In genomic region chr17:80269405-80269807, GRCh38 we compare ENCODE assay signal across 23 cellular contexts.
"Had no signal": no experiment of that assay in that cellular context is flagged by ENCODE, and none has a peak within 500 bp of the region (broad histone marks: within the 10 kb centered on the region; RNA-seq: fewer than 3 reads in every experiment).

No MANE protein-coding gene starts in this region.

- H3K27me3 ChIP-seq: dorsolateral prefrontal cortex, esophagus squamous epithelium, tibial nerve, upper lobe of right lung, vagina had no signal

- DNase-seq: effector CD4-positive, alpha-beta T cell; esophagus squamous epithelium; foreskin melanocyte; glutamatergic neuron; left ventricle myocardium superior; lower lobe of right lung; naive thymus-derived CD8-positive, alpha-beta T cell; nephron progenitor cell; posterior cingulate gyrus; psoas muscle; stimulated activated CD4-positive, alpha-beta T cell treated with anti-CD3 and anti-CD28 coated beads, Interleukin-15, amount 100 ng/mL, for 24 hours; stimulated activated CD4-positive, alpha-beta T cell treated with anti-CD3 and anti-CD28 coated beads, Interleukin-2, amount 100 ng/mL, for 48 hours; stimulated activated naive B cell treated with anti-CD40 and anti-IgM and Interleukin-4, amounts not matched to agents 10 μg/mL and 1 μg/mL and 100 μg/mL, for 72 hours; upper lobe of right lung had no signal

- H3K4me3 ChIP-seq: dorsolateral prefrontal cortex, esophagus squamous epithelium, lower lobe of right lung, psoas muscle, skin epidermis, thoracic aorta, tibial nerve, upper lobe of right lung, vagina had no signal

- H3K9me3 ChIP-seq: esophagus squamous epithelium, lower lobe of right lung, psoas muscle, thoracic aorta, tibial nerve, upper lobe of right lung, vagina had no signal

- FAIRE-seq: colon, endothelial cell of umbilical vein, keratinocyte had no signal

- H3K4me1 ChIP-seq: psoas muscle had no signal

- H3K27ac ChIP-seq: esophagus squamous epithelium, lower lobe of right lung, psoas muscle, thoracic aorta, tibial nerve, upper lobe of right lung, vagina had no signal

- ATAC-seq: left ventricle myocardium superior; lower lobe of right lung; naive thymus-derived CD8-positive, alpha-beta T cell; right cardiac atrium; stimulated activated naive B cell treated with anti-CD40 and anti-IgM and Interleukin-4, amounts not matched to agents 10 μg/mL and 1 μg/mL and 100 μg/mL, for 72 hours; upper lobe of right lung had no signal
